Comparison of ENCODE assay signal across 34 cellular contexts in the genomic region with DNA sequence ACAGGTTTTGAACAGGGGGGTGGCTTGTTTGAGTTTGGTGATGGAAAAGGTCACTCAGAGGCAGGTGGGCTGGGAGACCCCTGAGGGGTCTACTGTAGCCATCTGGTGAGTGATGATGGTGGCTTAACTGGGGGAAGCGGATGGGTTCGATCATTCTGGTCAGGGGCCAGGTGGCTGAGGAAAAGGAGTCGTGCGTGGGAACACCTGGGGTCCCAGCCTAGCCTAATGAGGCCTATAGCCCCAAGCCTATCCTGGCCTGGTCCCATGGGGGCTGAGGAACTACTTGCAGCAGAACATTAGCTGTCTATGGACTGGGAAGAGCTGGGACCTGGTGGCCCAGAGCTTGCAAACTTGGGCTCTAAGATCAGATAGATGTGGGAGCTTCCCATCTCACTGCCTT. TPM values are rescaled to one million over a fixed set of nuclear protein-coding genes. Genes with fewer than 3 reads are reported as not detected.
"Had no signal": no experiment of that assay in that cellular context is flagged by ENCODE, and none has a peak within 500 bp of the region (broad histone marks: within the 10 kb centered on the region; RNA-seq: fewer than 3 reads in every experiment).

No MANE protein-coding gene starts in this region.

- H3K4me3 Mint-ChIP-seq: activated CD4-positive, alpha-beta T cell treated with anti-CD3 and anti-CD28 coated beads, Interleukin-2, amount 10 ng/mL, durations not matched to agents 24 days and 14 days; activated CD8-positive, alpha-beta T cell treated with anti-CD3 and anti-CD28 coated beads for 36 hours; activated naive CD8-positive, alpha-beta T cell treated with anti-CD3 and anti-CD28 coated beads for 36 hours; activated T-cell treated with anti-CD3 and anti-CD28 coated beads, Interleukin-2, amount 50 U/mL, for 72 hours; activated T-helper 17 cell treated with anti-CD3 and anti-CD28 coated beads, Interleukin-2, amount 50 U/mL, for 72 hours had no signal

- DNase-seq: activated CD4-positive, alpha-beta T cell treated with anti-CD3 and anti-CD28 coated beads, Interleukin-2, amount 10 ng/mL, durations not matched to agents 24 days and 14 days; activated CD4-positive, alpha-beta T cell treated with anti-CD3 and anti-CD28 coated beads, Interleukin-2, amount 50 U/mL, for 4 hours; activated CD8-positive, alpha-beta T cell treated with anti-CD3 and anti-CD28 coated beads for 36 hours; activated effector memory CD4-positive, alpha-beta T cell treated with anti-CD3 and anti-CD28 coated beads, Interleukin-2, amount 50 U/mL, for 16 hours; activated naive CD4-positive, alpha-beta T cell; activated naive CD4-positive, alpha-beta T cell treated with anti-CD3 and anti-CD28 coated beads, Interleukin-2, amount 50 U/mL, for 16 hours; activated naive CD8-positive, alpha-beta T cell treated with anti-CD3 and anti-CD28 coated beads for 36 hours; activated T-cell treated with anti-CD3 and anti-CD28 coated beads, Interleukin-2, amount 50 U/mL, for 1 hour; activated T-cell treated with anti-CD3 and anti-CD28 coated beads, Interleukin-2, amount 50 U/mL, for 72 hours; amniotic stem cell; aorta; brain microvascular endothelial cell; central memory CD4-positive, alpha-beta T cell; NCI-H1092 treated with DMSO at 0.1 percent for 48 hours; NCI-H1417; NCI-H146; NCI-H187 treated with DMSO at 0.1 percent for 48 hours; NCI-H2081 treated with DMSO at 0.1 percent for 48 hours; NCI-H226; NCI-H446 treated with DMSO at 0.1 percent for 48 hours; NCI-H524 treated with DMSO at 0.1 percent for 48 hours; NCI-H748 treated with DMSO at 0.1 percent for 48 hours; NK-92 treated with Interleukin-12 subunit alpha and Interleukin-12 subunit beta, amount 100 ng/mL, for 24 hours; PC-3; Peyer's patch; Right ventricle myocardium superior; SW 1271; T1000 had no signal

- H3K27ac Mint-ChIP-seq: activated CD4-positive, alpha-beta T cell treated with anti-CD3 and anti-CD28 coated beads, Interleukin-2, amount 10 ng/mL, durations not matched to agents 24 days and 14 days; activated CD8-positive, alpha-beta T cell treated with anti-CD3 and anti-CD28 coated beads for 36 hours; activated naive CD8-positive, alpha-beta T cell treated with anti-CD3 and anti-CD28 coated beads for 36 hours; activated T-cell treated with anti-CD3 and anti-CD28 coated beads, Interleukin-2, amount 50 U/mL, for 72 hours; activated T-helper 17 cell treated with anti-CD3 and anti-CD28 coated beads, Interleukin-2, amount 50 U/mL, for 72 hours had no signal

- H3K36me3 ChIP-seq: brain microvascular endothelial cell, Peyer's patch had no signal

- H3K4me3 ChIP-seq: K562, Peyer's patch had no signal

- H3K27me3 ChIP-seq: brain microvascular endothelial cell, Peyer's patch had no signal

- ATAC-seq: activated CD8-positive, alpha-beta T cell treated with anti-CD3 and anti-CD28 coated beads for 36 hours; activated T-cell treated with anti-CD3 and anti-CD28 coated beads, Interleukin-2, amount 50 U/mL, for 72 hours; activated T-helper 17 cell treated with anti-CD3 and anti-CD28 coated beads, Interleukin-2, amount 50 U/mL, for 72 hours; K562; PC-3 had no signal

- H3K27ac ChIP-seq: brain microvascular endothelial cell, Peyer's patch, RWPE1 had no signal

- H3K9me3 ChIP-seq: Peyer's patch had no signal

- H3K4me1 Mint-ChIP-seq: activated CD4-positive, alpha-beta T cell treated with anti-CD3 and anti-CD28 coated beads, Interleukin-2, amount 10 ng/mL, durations not matched to agents 24 days and 14 days; activated T-helper 17 cell treated with anti-CD3 and anti-CD28 coated beads, Interleukin-2, amount 50 U/mL, for 72 hours had no signal

- H3K9me3 Mint-ChIP-seq: activated CD4-positive, alpha-beta T cell treated with anti-CD3 and anti-CD28 coated beads, Interleukin-2, amount 10 ng/mL, durations not matched to agents 24 days and 14 days; activated CD8-positive, alpha-beta T cell treated with anti-CD3 and anti-CD28 coated beads for 36 hours; activated naive CD8-positive, alpha-beta T cell treated with anti-CD3 and anti-CD28 coated beads for 36 hours; activated T-cell treated with anti-CD3 and anti-CD28 coated beads, Interleukin-2, amount 50 U/mL, for 72 hours; activated T-helper 17 cell treated with anti-CD3 and anti-CD28 coated beads, Interleukin-2, amount 50 U/mL, for 72 hours had no signal

- H3K36me3 Mint-ChIP-seq: activated naive CD8-positive, alpha-beta T cell treated with anti-CD3 and anti-CD28 coated beads for 36 hours had no signal

- H3K4me1 ChIP-seq: Peyer's patch had no signal

RNA-seq across cellular contexts. Expression of a gene that starts 44.8 kb away (rescaled TPM):
- total RNA-seq: activated CD8-positive, alpha-beta memory T cell treated with anti-CD3 and anti-CD28 coated beads for 36 hours; K562; M059J; PC-3; Right ventricle myocardium superior; T-helper 2 cell treated with Interferon-gamma antibody and Interleukin-4, amounts not matched to agents 100 ng/mL and 5 ng/mL, for 36 hours had no signal
